In the genomic region with DNA sequence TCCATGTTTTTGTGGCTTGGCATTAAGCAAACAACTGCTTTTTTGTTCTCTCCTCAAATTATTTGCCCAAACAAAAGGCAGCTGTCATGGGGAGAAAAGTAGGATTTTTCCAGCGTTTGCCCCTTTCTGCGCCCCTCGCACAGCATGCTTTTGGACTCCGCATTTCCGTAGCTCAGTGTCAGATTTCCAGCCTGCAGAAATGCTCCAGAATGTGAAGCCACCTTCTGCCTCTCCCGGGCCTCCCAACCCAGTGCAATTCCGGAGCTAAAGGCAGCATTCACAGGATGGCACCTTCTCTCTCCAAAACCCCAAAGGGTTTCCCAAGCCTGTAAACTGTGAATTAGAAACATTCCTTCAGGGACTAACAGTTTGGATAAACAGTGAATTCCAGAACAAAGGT, we compare ENCODE assay signal across 16 cellular contexts.
DNase-seq lines count a peak whose midpoint lies in the region; TF ChIP-seq lines count a peak whose summit lies in the region.
"Had no signal": no experiment of that assay in that cellular context is flagged by ENCODE, and none has a peak within 500 bp of the region (broad histone marks: within the 10 kb centered on the region; RNA-seq: fewer than 3 reads in every experiment).

No MANE protein-coding gene starts in this region.

- peaks cover 33% of the 10 kb centered on the region for H3K4me1 Mint-ChIP-seq in endodermal cell
- H3K4me1 Mint-ChIP-seq in nephron = peaks cover 67% of the 10 kb centered on the region
- H3K4me1 Mint-ChIP-seq in type B pancreatic cell (ENCODE audit: unreplicated experiment) = peaks cover 52% of the 10 kb centered on the region
- no peaks in the 10 kb centered on the region for H3K4me1 Mint-ChIP-seq in activated CD4-positive, alpha-beta T cell treated with anti-CD3 and anti-CD28 coated beads, Interleukin-2, amount 10 ng/mL, durations not matched to agents 24 days and 14 days

- DNase-seq in NCI-H748 (lab: John Stamatoyannopoulos, UW; ENCODE audit: unreplicated experiment) = peak; percentile 61
- DNase-seq in NCI-H748 treated with DMSO at 0.1 percent for 48 hours (lab: John Stamatoyannopoulos, UW) = no peak
- no peak for DNase-seq in endodermal cell
- no peak for DNase-seq in type B pancreatic cell (ENCODE audit: extremely low spot score, unreplicated experiment)
- DNase-seq in NCI-H2107 (lab: John Stamatoyannopoulos, UW) = no peak
- DNase-seq in NOMO-1 treated with DMSO at 0.1 percent for 48 hours (lab: John Stamatoyannopoulos, UW; ENCODE audit: unreplicated experiment) = no peak
- DNase-seq in activated CD4-positive, alpha-beta T cell treated with anti-CD3 and anti-CD28 coated beads, Interleukin-2, amount 10 ng/mL, durations not matched to agents 24 days and 14 days = no peak
- DNase-seq: HCEC 1CT; NCI-H1048; NCI-H1694; NCI-H524; NK-92 treated with Interleukin-12 subunit alpha and Interleukin-12 subunit beta, amount 100 ng/mL, for 24 hours; SK-N-SH had no signal

- no peak overlapping the region for H3K4me3 Mint-ChIP-seq in endodermal cell
- H3K4me3 Mint-ChIP-seq in nephron = no peak overlapping the region
- no peak overlapping the region for H3K4me3 Mint-ChIP-seq in type B pancreatic cell
- H3K4me3 Mint-ChIP-seq in activated CD4-positive, alpha-beta T cell treated with anti-CD3 and anti-CD28 coated beads, Interleukin-2, amount 10 ng/mL, durations not matched to agents 24 days and 14 days = no peak overlapping the region

- H3K4me3 ChIP-seq in endodermal cell (ENCODE audit: low read length) = no peak overlapping the region
- H3K4me3 ChIP-seq: K562 had no signal

- H3K9me3 ChIP-seq in endodermal cell (ENCODE audit: control insufficient read depth, low read length) = no peaks in the 10 kb centered on the region
- H3K9me3 ChIP-seq: SK-N-SH had no signal

- TF ChIP-seq CTCF in endodermal cell (conservative IDR thresholded peaks at IDR 0.05) (no peak), nephron (IDR thresholded peaks at IDR 0.05; ENCODE audit: unreplicated experiment in 3 of 3) (no peak), type B pancreatic cell (conservative IDR thresholded peaks at IDR 0.05) (no peak)

- no peaks in the 10 kb centered on the region for H3K36me3 Mint-ChIP-seq in endodermal cell (ENCODE audit: low read depth)
- no peaks in the 10 kb centered on the region for H3K36me3 Mint-ChIP-seq in nephron (ENCODE audit: low read depth)
- no peaks in the 10 kb centered on the region for H3K36me3 Mint-ChIP-seq in type B pancreatic cell
- no peaks in the 10 kb centered on the region for H3K36me3 Mint-ChIP-seq in activated CD4-positive, alpha-beta T cell treated with anti-CD3 and anti-CD28 coated beads, Interleukin-2, amount 10 ng/mL, durations not matched to agents 24 days and 14 days (ENCODE audit: low read depth)

- H3K36me3 ChIP-seq in endodermal cell (ENCODE audit: control insufficient read depth, insufficient read depth, low read length) = no peaks in the 10 kb centered on the region

- 53 to 77% methylated on average over 5 to 7 of the region's 7 CpGs for WGBS in endodermal cell (ENCODE audit: insufficient coverage in 1 of 2, insufficient read length in 1 of 2), 2 experiments

- H3K4me1 ChIP-seq in endodermal cell (ENCODE audit: control insufficient read depth, insufficient read depth, low read length) = peaks cover 21% of the 10 kb centered on the region

- peak overlapping the region; percentile 48 for H3K27ac Mint-ChIP-seq in endodermal cell
- peak overlapping the region; percentile 93 to 100 (median 97) for H3K27ac Mint-ChIP-seq in nephron
- peak overlapping the region; percentile 41 for H3K27ac Mint-ChIP-seq in type B pancreatic cell
- H3K27ac Mint-ChIP-seq in activated CD4-positive, alpha-beta T cell treated with anti-CD3 and anti-CD28 coated beads, Interleukin-2, amount 10 ng/mL, durations not matched to agents 24 days and 14 days = no peak overlapping the region

- H3K9me3 Mint-ChIP-seq in endodermal cell (no peaks in the 10 kb centered on the region), nephron (no peaks in the 10 kb centered on the region), type B pancreatic cell (peaks cover 5% of the 10 kb centered on the region)
- H3K9me3 Mint-ChIP-seq in activated CD4-positive, alpha-beta T cell treated with anti-CD3 and anti-CD28 coated beads, Interleukin-2, amount 10 ng/mL, durations not matched to agents 24 days and 14 days = no peaks in the 10 kb centered on the region

- no peaks in the 10 kb centered on the region for H3K27me3 ChIP-seq in endodermal cell (ENCODE audit: control insufficient read depth, insufficient read depth, low read length, poor library complexity, severe bottlenecking)

- intact Hi-C loops in activated CD4-positive, alpha-beta T cell treated with anti-CD3 and anti-CD28 coated beads, Interleukin-2, amount 10 ng/mL, durations not matched to agents 24 days and 14 days (cut with micrococcal nuclease) = no loop called here

- H3K9ac ChIP-seq in endodermal cell (ENCODE audit: extremely low read depth, low read length, poor library complexity, severe bottlenecking) = no peak overlapping the region
- H3K9ac ChIP-seq: SK-N-SH had no signal

- peak overlapping the region; percentile 59 for H3K27ac ChIP-seq in endodermal cell (ENCODE audit: low read depth, low read length)
- H3K27ac ChIP-seq: C4-2B had no signal

- H3K27me3 Mint-ChIP-seq in endodermal cell (ENCODE audit: insufficient read depth) (no peaks in the 10 kb centered on the region), nephron (ENCODE audit: low read depth) (no peaks in the 10 kb centered on the region), type B pancreatic cell (no peaks in the 10 kb centered on the region)
- no peaks in the 10 kb centered on the region for H3K27me3 Mint-ChIP-seq in activated CD4-positive, alpha-beta T cell treated with anti-CD3 and anti-CD28 coated beads, Interleukin-2, amount 10 ng/mL, durations not matched to agents 24 days and 14 days
